In genomic region chr4:27684501-27685077, GRCh38 we compare ENCODE assay signal across 8 cellular contexts.
A peak's percentile ranks its signal among the peaks of the same experiment; 100 is the strongest.
DNase-seq lines count a peak whose midpoint lies in the region; ATAC-seq and TF ChIP-seq lines count a peak whose summit lies in the region.

No MANE protein-coding gene starts in this region.

- no peaks in the 10 kb centered on the region for H3K9me2 ChIP-seq in Loucy (replicated peaks; ENCODE audit: low read depth, low read length)

- TF ChIP-seq CTCF in HEK293 (tag by site-specific recombination; IDR thresholded peaks at IDR 0.05) = no peak
- TF ChIP-seq CTCF in Loucy (conservative IDR thresholded peaks at IDR 0.05; ENCODE audit: low read length) = peak; percentile 77
- peak; percentile 90 for TF ChIP-seq CTCF in RWPE2 (IDR thresholded peaks at IDR 0.05; ENCODE audit: poor library complexity, severe bottlenecking)
- TF ChIP-seq CTCF in nephron progenitor cell (IDR thresholded peaks at IDR 0.05) = peak; percentile 94

- H3K36me3 Mint-ChIP-seq in activated T-cell treated with anti-CD3 and anti-CD28 coated beads, Interleukin-2, amount 50 U/mL, for 72 hours (ENCODE audit: insufficient read depth in 2 of 2) = no peaks in the 10 kb centered on the region
- H3K36me3 Mint-ChIP-seq in activated T-cell treated with anti-CD3 and anti-CD28 coated beads, Interleukin-2, amount 50 U/mL, for 24 hours (ENCODE audit: low read depth) = no peaks in the 10 kb centered on the region
- H3K36me3 Mint-ChIP-seq in nephron progenitor cell (ENCODE audit: low read depth) = no peaks in the 10 kb centered on the region

- H3K4me1 ChIP-seq in HEK293 (ENCODE audit: control insufficient read depth, insufficient read depth, low read length) (no peaks in the 10 kb centered on the region), Loucy (ENCODE audit: insufficient read depth, low read length, poor library complexity, severe bottlenecking) (no peaks in the 10 kb centered on the region), RWPE2 (ENCODE audit: insufficient read depth, poor library complexity, severe bottlenecking) (no peaks in the 10 kb centered on the region)

- no peaks in the 10 kb centered on the region for H3K9me3 ChIP-seq in HEK293 (ENCODE audit: control insufficient read depth, insufficient read depth, low read depth, low read length)
- H3K9me3 ChIP-seq in Loucy (ENCODE audit: insufficient read depth, low read depth, low read length) = no peaks in the 10 kb centered on the region
- no peaks in the 10 kb centered on the region for H3K9me3 ChIP-seq in RWPE2 (ENCODE audit: severe bottlenecking)

- no peak for ATAC-seq in activated T-cell treated with anti-CD3 and anti-CD28 coated beads, Interleukin-2, amount 50 U/mL, for 72 hours (replicated peaks in 1 of 2)
- peak; percentile 91 for ATAC-seq in RWPE2 (ENCODE audit: low read depth)

- H3K36me3 ChIP-seq in HEK293 (ENCODE audit: control insufficient read depth in 2 of 2, insufficient read depth in 1 of 2, low read length in 2 of 2) (no peaks in the 10 kb centered on the region), Loucy (ENCODE audit: insufficient read depth, low read length) (no peaks in the 10 kb centered on the region), RWPE2 (ENCODE audit: low read depth) (no peaks in the 10 kb centered on the region)

- peak; percentile 6 to 19 for DNase-seq in activated T-cell treated with anti-CD3 and anti-CD28 coated beads, Interleukin-2, amount 50 U/mL, for 72 hours
- DNase-seq in activated T-cell treated with anti-CD3 and anti-CD28 coated beads, Interleukin-2, amount 50 U/mL, for 24 hours = no peak
- peak; percentile 56 for DNase-seq in RWPE2 (ENCODE audit: low spot score)
- DNase-seq in epithelial cell of prostate (ENCODE audit: low read depth, low spot score) = peak; percentile 20
- peak; percentile 64 for DNase-seq in nephron progenitor cell
- no peak for DNase-seq in COLO829 (ENCODE audit: low spot score)

- no peak overlapping the region for H2AFZ ChIP-seq in Loucy (ENCODE audit: low read length)

- no peak overlapping the region for H3K4me2 ChIP-seq in Loucy (ENCODE audit: low read depth, low read length, poor library complexity, severe bottlenecking)

- H3K4me3 Mint-ChIP-seq in activated T-cell treated with anti-CD3 and anti-CD28 coated beads, Interleukin-2, amount 50 U/mL, for 72 hours = no peak overlapping the region
- H3K4me3 Mint-ChIP-seq in activated T-cell treated with anti-CD3 and anti-CD28 coated beads, Interleukin-2, amount 50 U/mL, for 24 hours = no peak overlapping the region
- H3K4me3 Mint-ChIP-seq in nephron progenitor cell = no peak overlapping the region

- no peaks in the 10 kb centered on the region for H4K20me1 ChIP-seq in Loucy (ENCODE audit: insufficient read depth, low read length, poor library complexity, severe bottlenecking)

- H3K27ac Mint-ChIP-seq in activated T-cell treated with anti-CD3 and anti-CD28 coated beads, Interleukin-2, amount 50 U/mL, for 72 hours = no peak overlapping the region
- no peak overlapping the region for H3K27ac Mint-ChIP-seq in activated T-cell treated with anti-CD3 and anti-CD28 coated beads, Interleukin-2, amount 50 U/mL, for 24 hours
- no peak overlapping the region for H3K27ac Mint-ChIP-seq in nephron progenitor cell

- H3K27ac ChIP-seq in HEK293 (ENCODE audit: extremely low read depth, low read depth, low read length) (no peak overlapping the region), RWPE2 (ENCODE audit: poor library complexity, severe bottlenecking) (no peak overlapping the region), epithelial cell of prostate (no peak overlapping the region)

- no peaks in the 10 kb centered on the region for H3F3A ChIP-seq in Loucy (ENCODE audit: low read depth)

- no peak overlapping the region for H3K9ac ChIP-seq in Loucy (ENCODE audit: low read depth, low read length, poor library complexity, severe bottlenecking)

- H3K4me3 ChIP-seq in HEK293 (ENCODE audit: low read depth, low read length) (no peak overlapping the region), Loucy (ENCODE audit: low read length, poor library complexity, severe bottlenecking) (no peak overlapping the region), RWPE2 (ENCODE audit: severe bottlenecking) (no peak overlapping the region)

- H3K4me1 Mint-ChIP-seq in activated T-cell treated with anti-CD3 and anti-CD28 coated beads, Interleukin-2, amount 50 U/mL, for 72 hours (ENCODE audit: low read depth) = no peaks in the 10 kb centered on the region
- H3K4me1 Mint-ChIP-seq in activated T-cell treated with anti-CD3 and anti-CD28 coated beads, Interleukin-2, amount 50 U/mL, for 24 hours (ENCODE audit: low read depth) = no peaks in the 10 kb centered on the region
- no peaks in the 10 kb centered on the region for H3K4me1 Mint-ChIP-seq in nephron progenitor cell

- H3K79me2 ChIP-seq in Loucy (ENCODE audit: insufficient read depth, low read length) = no peaks in the 10 kb centered on the region

- no peaks in the 10 kb centered on the region for H3K27me3 ChIP-seq in Loucy (ENCODE audit: insufficient read depth, low read length, poor library complexity, severe bottlenecking)
- peaks cover 15% of the 10 kb centered on the region for H3K27me3 ChIP-seq in RWPE2 (ENCODE audit: insufficient read depth, poor library complexity, severe bottlenecking)

- POLR2A ChIA-PET in HEK293 (lab: Yijun Ruan, JAX) = no interaction called here

- H3K9me3 Mint-ChIP-seq in activated T-cell treated with anti-CD3 and anti-CD28 coated beads, Interleukin-2, amount 50 U/mL, for 72 hours = peaks cover under 1 to 2% of the 10 kb centered on the region in 2 donors
- no peaks in the 10 kb centered on the region for H3K9me3 Mint-ChIP-seq in activated T-cell treated with anti-CD3 and anti-CD28 coated beads, Interleukin-2, amount 50 U/mL, for 24 hours
- H3K9me3 Mint-ChIP-seq in nephron progenitor cell = no peaks in the 10 kb centered on the region

- H3K27me3 Mint-ChIP-seq in activated T-cell treated with anti-CD3 and anti-CD28 coated beads, Interleukin-2, amount 50 U/mL, for 72 hours (ENCODE audit: low read depth) = no peaks in the 10 kb centered on the region
- no peaks in the 10 kb centered on the region for H3K27me3 Mint-ChIP-seq in activated T-cell treated with anti-CD3 and anti-CD28 coated beads, Interleukin-2, amount 50 U/mL, for 24 hours
- H3K27me3 Mint-ChIP-seq in nephron progenitor cell (ENCODE audit: low read depth, poor library complexity) = peaks cover 9% of the 10 kb centered on the region

- CTCF ChIA-PET in HEK293 (lab: Yijun Ruan, JAX) = interaction anchor here (0.5 to 1.6 kb wide), 12 partner anchors 9 to 791 kb away, joined by 3 to 10 read pairs (median 3); no protein-coding TSS in a partner anchor

TF ChIP-seq in HEK293, 187 proteins besides CTCF, POLR2A, EP300 and RAD21:
- TF ChIP-seq ZNF184 (tag by site-specific recombination; IDR thresholded peaks at IDR 0.05) = no peak
- TF ChIP-seq ZNF626 (tag by site-specific recombination; IDR thresholded peaks at IDR 0.05) = no peak
- peak; percentile 75 for TF ChIP-seq ZNF654 (tag by site-specific recombination; IDR thresholded peaks at IDR 0.05; ENCODE audit: low read depth)

Comparison
In these comparisons a context has a peak if more than half of its experiments do, and no peak if none do; other contexts are left out.
1. DNase-seq: peak in activated T-cell treated with anti-CD3 and anti-CD28 coated beads, Interleukin-2, amount 50 U/mL, for 72 hours (2 of 2), RWPE2 (single experiment), epithelial cell of prostate (single experiment) and nephron progenitor cell (single experiment); none in activated T-cell treated with anti-CD3 and anti-CD28 coated beads, Interleukin-2, amount 50 U/mL, for 24 hours (single experiment) and COLO829 (single experiment).